In genomic region chr10:70557086-70557845, GRCh38 we compare ENCODE assay signal across 31 cellular contexts. TPM values are rescaled to one million over a fixed set of nuclear protein-coding genes. Genes with fewer than 3 reads are reported as not detected.
"Had no signal": no experiment of that assay in that cellular context is flagged by ENCODE, and none has a peak within 500 bp of the region (broad histone marks: within the 10 kb centered on the region; RNA-seq: fewer than 3 reads in every experiment).

No MANE protein-coding gene starts in this region.

- H3K36me3 Mint-ChIP-seq: activated CD8-positive, alpha-beta memory T cell treated with anti-CD3 and anti-CD28 coated beads, Interleukin-2, amount 10 ng/mL, durations not matched to agents 7 days and 5 days; activated naive CD4-positive, alpha-beta T cell treated with anti-CD3 and anti-CD28 coated beads, Interleukin-2, amount 50 U/mL, for 24 hours; T-cell had no signal

- H3K36me3 ChIP-seq: ascending aorta, brain microvascular endothelial cell had no signal

- H3K79me2 ChIP-seq: hepatocyte had no signal

- H3K27me3 Mint-ChIP-seq: activated CD4-positive, alpha-beta T cell treated with anti-CD3 and anti-CD28 coated beads, Interleukin-2, amount 10 ng/mL, durations not matched to agents 7 days and 5 days; activated CD8-positive, alpha-beta memory T cell treated with anti-CD3 and anti-CD28 coated beads, Interleukin-2, amount 10 ng/mL, durations not matched to agents 7 days and 5 days; activated naive CD4-positive, alpha-beta T cell treated with anti-CD3 and anti-CD28 coated beads, Interleukin-2, amount 50 U/mL, for 24 hours; effector memory CD8-positive, alpha-beta T cell; stimulated activated naive CD8-positive, alpha-beta T cell treated with anti-CD3 and anti-CD28 coated beads, Interleukin-15, Interleukin-2, amounts not matched to agents 100 ng/mL and 50 ng/mL, for 24 hours; T-cell had no signal

- H3K4me1 ChIP-seq: ascending aorta had no signal

- H3K27ac Mint-ChIP-seq: activated CD4-positive, alpha-beta T cell treated with anti-CD3 and anti-CD28 coated beads, Interleukin-2, amount 10 ng/mL, durations not matched to agents 7 days and 5 days; activated CD8-positive, alpha-beta memory T cell treated with anti-CD3 and anti-CD28 coated beads, Interleukin-2, amount 10 ng/mL, durations not matched to agents 7 days and 5 days; activated CD8-positive, alpha-beta T cell treated with anti-CD3 and anti-CD28 coated beads for 36 hours; activated naive CD4-positive, alpha-beta T cell treated with anti-CD3 and anti-CD28 coated beads, Interleukin-2, amount 50 U/mL, for 24 hours; activated T-helper 1 cell treated with anti-CD3 and anti-CD28 coated beads, Interleukin-12 subunit alpha, Interleukin-12 subunit beta, Interleukin-2, Interleukin-4 antibody, amounts not matched to agents 30 ng/mL and 10 ng/mL and 1 ng/mL, durations not matched to agents 14 hours and 24 hours and 36 hours; effector memory CD8-positive, alpha-beta T cell; T-helper 2 cell treated with Interferon-gamma antibody and Interleukin-4, amounts not matched to agents 5 μg/mL and 100 μg/mL, for 36 hours had no signal

- H3K4me3 Mint-ChIP-seq: activated CD4-positive, alpha-beta T cell treated with anti-CD3 and anti-CD28 coated beads, Interleukin-2, amount 10 ng/mL, durations not matched to agents 7 days and 5 days; activated CD8-positive, alpha-beta memory T cell treated with anti-CD3 and anti-CD28 coated beads, Interleukin-2, amount 10 ng/mL, durations not matched to agents 7 days and 5 days; activated CD8-positive, alpha-beta T cell treated with anti-CD3 and anti-CD28 coated beads for 36 hours; activated naive CD4-positive, alpha-beta T cell treated with anti-CD3 and anti-CD28 coated beads, Interleukin-2, amount 50 U/mL, for 24 hours; activated T-helper 1 cell treated with anti-CD3 and anti-CD28 coated beads, Interleukin-12 subunit alpha, Interleukin-12 subunit beta, Interleukin-2, Interleukin-4 antibody, amounts not matched to agents 30 ng/mL and 10 ng/mL and 1 ng/mL, durations not matched to agents 14 hours and 24 hours and 36 hours; neural crest cell; stimulated activated naive CD8-positive, alpha-beta T cell treated with anti-CD3 and anti-CD28 coated beads, Interleukin-15, Interleukin-2, amounts not matched to agents 100 ng/mL and 50 ng/mL, for 24 hours; T-cell; T-helper 2 cell treated with Interferon-gamma antibody and Interleukin-4, amounts not matched to agents 5 μg/mL and 100 μg/mL, for 36 hours had no signal

- FAIRE-seq: colon, frontal cortex, urothelium cell line had no signal

- H3K9me3 ChIP-seq: ascending aorta, esophagus muscularis mucosa, tibial artery had no signal

- H3K27me3 ChIP-seq: ascending aorta, brain microvascular endothelial cell, dorsolateral prefrontal cortex, esophagus muscularis mucosa, hepatocyte, tibial artery had no signal

- H3K9me3 Mint-ChIP-seq: activated CD4-positive, alpha-beta T cell treated with anti-CD3 and anti-CD28 coated beads, Interleukin-2, amount 10 ng/mL, durations not matched to agents 7 days and 5 days; activated CD8-positive, alpha-beta T cell treated with anti-CD3 and anti-CD28 coated beads for 36 hours; activated naive CD4-positive, alpha-beta T cell treated with anti-CD3 and anti-CD28 coated beads, Interleukin-2, amount 50 U/mL, for 24 hours; activated T-helper 1 cell treated with anti-CD3 and anti-CD28 coated beads, Interleukin-12 subunit alpha, Interleukin-12 subunit beta, Interleukin-2, Interleukin-4 antibody, amounts not matched to agents 30 ng/mL and 10 ng/mL and 1 ng/mL, durations not matched to agents 14 hours and 24 hours and 36 hours; effector memory CD8-positive, alpha-beta T cell; neural crest cell; stimulated activated naive CD8-positive, alpha-beta T cell treated with anti-CD3 and anti-CD28 coated beads, Interleukin-15, Interleukin-2, amounts not matched to agents 100 ng/mL and 50 ng/mL, for 24 hours; T-cell; T-helper 2 cell treated with Interferon-gamma antibody and Interleukin-4, amounts not matched to agents 5 μg/mL and 100 μg/mL, for 36 hours had no signal

- ATAC-seq: activated CD8-positive, alpha-beta memory T cell treated with anti-CD3 and anti-CD28 coated beads, Interleukin-2, amount 10 ng/mL, durations not matched to agents 7 days and 5 days; activated CD8-positive, alpha-beta T cell treated with anti-CD3 and anti-CD28 coated beads for 36 hours; effector memory CD8-positive, alpha-beta T cell; T-cell had no signal

- H2AFZ ChIP-seq: hepatocyte had no signal

- H3K27ac ChIP-seq: ascending aorta, brain microvascular endothelial cell, dorsolateral prefrontal cortex, esophagus muscularis mucosa, hepatocyte, tibial artery, VCaP had no signal

- DNase-seq: activated CD4-positive, alpha-beta T cell treated with anti-CD3 and anti-CD28 coated beads, Interleukin-2, amount 10 ng/mL, durations not matched to agents 7 days and 5 days; activated CD4-positive, CD25-positive, alpha-beta regulatory T cell treated with anti-CD3 and anti-CD28 coated beads, Interleukin-2, amount 50 U/mL, for 72 hours; activated CD8-positive, alpha-beta memory T cell treated with anti-CD3 and anti-CD28 coated beads, Interleukin-2, amount 10 ng/mL, durations not matched to agents 7 days and 5 days; activated CD8-positive, alpha-beta T cell treated with anti-CD3 and anti-CD28 coated beads for 36 hours; activated gamma-delta T cell treated with Interleukin-2 at 50 U/mL for 16 hours; activated T-cell treated with anti-CD3 and anti-CD28 coated beads for 4 hours; brain microvascular endothelial cell; central memory CD4-positive, alpha-beta T cell; effector memory CD8-positive, alpha-beta T cell; glutamatergic neuron; mesenchymal stem cell; occipital lobe; stimulated activated CD4-positive, alpha-beta T cell treated with anti-CD3 and anti-CD28 coated beads, Interleukin-4, amount 100 ng/mL, for 4 hours; substantia nigra; T-cell had no signal

- H3K4me3 ChIP-seq: ascending aorta, dorsolateral prefrontal cortex, esophagus muscularis mucosa, hepatocyte, tibial artery had no signal

- H3K4me2 ChIP-seq: hepatocyte had no signal

RNA-seq across cellular contexts. Expression of gene PRF1, which starts 45.3 kb away (rescaled TPM):
- total RNA-seq: frontal cortex, hepatocyte, myocyte, neural crest cell, occipital lobe, renal cortical epithelial cell had no signal
- polyA plus RNA-seq: hepatocyte had no signal
